Comparison of ENCODE assay signal across 16 cellular contexts in the genomic region with DNA sequence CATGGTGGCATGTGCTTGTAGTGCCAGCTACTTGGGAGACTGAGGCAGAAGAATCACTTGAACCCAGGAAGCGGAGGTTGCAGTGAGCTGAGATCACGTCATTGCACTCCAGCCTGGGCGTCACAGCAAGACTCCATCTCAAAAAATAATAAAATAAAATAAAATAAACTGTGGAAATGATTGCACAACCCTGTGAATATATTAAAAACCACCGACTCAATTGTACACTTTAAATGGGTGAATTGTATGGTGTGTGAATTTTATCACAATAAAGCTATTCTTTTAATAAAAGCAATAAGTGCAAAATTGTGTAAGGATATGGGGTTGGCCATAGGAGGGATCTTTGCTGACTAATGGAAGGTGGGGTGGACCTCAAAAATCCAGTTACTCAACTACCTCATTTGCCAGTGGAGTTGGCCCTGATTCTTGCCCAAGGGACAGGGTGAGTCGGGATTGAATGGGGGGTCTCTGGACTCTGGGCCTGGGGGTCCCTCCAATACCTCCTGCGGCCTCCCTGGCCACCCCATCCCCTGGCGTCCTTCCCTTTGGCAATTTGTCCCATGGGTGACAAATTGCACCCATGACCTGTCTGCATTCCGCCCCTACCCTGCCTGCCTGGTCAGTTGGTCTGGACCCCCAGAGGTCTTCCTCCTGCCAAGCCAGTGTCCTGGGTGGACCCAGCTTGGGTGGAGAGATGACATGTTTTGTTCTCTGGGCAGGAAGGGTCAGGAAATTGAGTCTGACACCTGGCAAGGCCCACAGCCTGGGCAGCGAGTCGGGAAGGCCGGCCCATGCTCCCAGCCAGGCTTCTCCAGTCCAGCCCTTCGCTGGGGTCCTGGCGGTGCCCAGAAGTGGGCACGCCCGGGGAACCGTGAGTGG.
"Had no signal": no experiment of that assay in that cellular context is flagged by ENCODE, and none has a peak within 500 bp of the region (broad histone marks: within the 10 kb centered on the region; RNA-seq: fewer than 3 reads in every experiment).

No MANE protein-coding gene starts in this region.

- H3K27me3 ChIP-seq: gastrocnemius medialis, thyroid gland had no signal

- H3K9me3 ChIP-seq: thyroid gland had no signal

- H3K36me3 ChIP-seq: gastrocnemius medialis, left ventricle myocardium inferior, thyroid gland had no signal

- ATAC-seq: gastrocnemius medialis; naive thymus-derived CD8-positive, alpha-beta T cell; stimulated activated naive B cell treated with anti-CD40 and anti-IgM and Interleukin-4, amounts not matched to agents 10 μg/mL and 1 μg/mL and 100 μg/mL, for 72 hours had no signal

- H3K27me3 Mint-ChIP-seq: activated T-cell treated with anti-CD3 and anti-CD28 coated beads, Interleukin-2, amount 50 U/mL, for 24 hours; brain had no signal

- H3K36me3 Mint-ChIP-seq: activated naive CD8-positive, alpha-beta T cell treated with anti-CD3 and anti-CD28 coated beads, Interleukin-2, amount 10 ng/mL, durations not matched to agents 7 days and 5 days; brain had no signal

- H3K27ac Mint-ChIP-seq: activated naive CD8-positive, alpha-beta T cell treated with anti-CD3 and anti-CD28 coated beads, Interleukin-2, amount 10 ng/mL, durations not matched to agents 7 days and 5 days; activated T-cell treated with anti-CD3 and anti-CD28 coated beads, Interleukin-2, amount 50 U/mL, for 24 hours; activated T-helper 2 cell treated with anti-CD3 and anti-CD28 coated beads, Interferon-gamma antibody, Interleukin-2, Interleukin-4, amounts not matched to agents 10 μg/mL and 5 μg/mL and 100 μg/mL, durations not matched to agents 14 hours and 24 hours and 36 hours; memory B cell; naive thymus-derived CD8-positive, alpha-beta T cell had no signal

- DNase-seq: activated CD4-positive, alpha-beta T cell treated with anti-CD3 and anti-CD28 coated beads, Interleukin-2, amount 50 U/mL, for 4 hours; activated naive CD4-positive, alpha-beta T cell treated with Interleukin-2 at 50 U/mL for 16 hours; activated naive CD8-positive, alpha-beta T cell treated with anti-CD3 and anti-CD28 coated beads, Interleukin-2, amount 10 ng/mL, durations not matched to agents 7 days and 5 days; activated T-cell treated with anti-CD3 and anti-CD28 coated beads, Interleukin-2, amount 50 U/mL, for 24 hours; cerebellar nuclear complex; effector memory CD4-positive, alpha-beta T cell; gastrocnemius medialis; kidney glomerular epithelial cell; left ventricle myocardium inferior; naive thymus-derived CD8-positive, alpha-beta T cell; stimulated activated naive B cell treated with anti-CD40 and anti-IgM and Interleukin-4, amounts not matched to agents 10 μg/mL and 1 μg/mL and 100 μg/mL, for 72 hours; T-helper 2 cell; thyroid gland had no signal

- H3K4me3 Mint-ChIP-seq: activated naive CD8-positive, alpha-beta T cell treated with anti-CD3 and anti-CD28 coated beads, Interleukin-2, amount 10 ng/mL, durations not matched to agents 7 days and 5 days; activated T-cell treated with anti-CD3 and anti-CD28 coated beads, Interleukin-2, amount 50 U/mL, for 24 hours; brain; memory B cell; naive thymus-derived CD8-positive, alpha-beta T cell; stimulated activated naive B cell treated with anti-CD40 and anti-IgM and Interleukin-4, amounts not matched to agents 10 μg/mL and 1 μg/mL and 100 μg/mL, for 72 hours had no signal

- H3K27ac ChIP-seq: gastrocnemius medialis, left ventricle myocardium inferior, thyroid gland had no signal

- H3K4me1 Mint-ChIP-seq: naive thymus-derived CD8-positive, alpha-beta T cell had no signal

- H3K4me1 ChIP-seq: gastrocnemius medialis, left ventricle myocardium inferior, thyroid gland had no signal

- H3K4me3 ChIP-seq: gastrocnemius medialis, left ventricle myocardium inferior, thyroid gland had no signal
